In genomic region chr6:53643481-53643965, GRCh38 we compare ENCODE assay signal across 17 cellular contexts. TPM values are rescaled to one million over a fixed set of nuclear protein-coding genes. Genes with fewer than 3 reads are reported as not detected.
"Had no signal": no experiment of that assay in that cellular context is flagged by ENCODE, and none has a peak within 500 bp of the region (broad histone marks: within the 10 kb centered on the region; RNA-seq: fewer than 3 reads in every experiment).

No MANE protein-coding gene starts in this region.

- H3K4me3 Mint-ChIP-seq: activated CD8-positive, alpha-beta T cell treated with anti-CD3 and anti-CD28 coated beads, Interleukin-2, amount 10 ng/mL, durations not matched to agents 7 days and 5 days; activated naive CD8-positive, alpha-beta T cell; activated T-cell treated with anti-CD3 and anti-CD28 coated beads, Interleukin-2, amount 50 U/mL, for 72 hours; brain; central memory CD8-positive, alpha-beta T cell; effector memory CD8-positive, alpha-beta T cell; immature natural killer cell; neural crest cell; stimulated activated naive CD8-positive, alpha-beta T cell treated with anti-CD3 and anti-CD28 coated beads, Interleukin-15, amount 100 ng/mL, for 72 hours; T-helper 17 cell had no signal

- ATAC-seq: activated CD8-positive, alpha-beta T cell treated with anti-CD3 and anti-CD28 coated beads, Interleukin-2, amount 10 ng/mL, durations not matched to agents 7 days and 5 days; activated T-cell treated with anti-CD3 and anti-CD28 coated beads, Interleukin-2, amount 50 U/mL, for 72 hours; effector memory CD8-positive, alpha-beta T cell; stimulated activated naive CD8-positive, alpha-beta T cell treated with anti-CD3 and anti-CD28 coated beads, Interleukin-15, amount 100 ng/mL, for 72 hours; T-helper 17 cell had no signal

- H3K4me1 Mint-ChIP-seq: neural crest cell had no signal

- H3K27me3 Mint-ChIP-seq: activated naive CD8-positive, alpha-beta T cell; brain; central memory CD8-positive, alpha-beta T cell; effector memory CD8-positive, alpha-beta T cell; stimulated activated naive CD8-positive, alpha-beta T cell treated with anti-CD3 and anti-CD28 coated beads, Interleukin-15, amount 100 ng/mL, for 72 hours; T-helper 17 cell had no signal

- H3K27me3 ChIP-seq: ovary had no signal

- H3K9me3 ChIP-seq: ovary had no signal

- H3K9me3 Mint-ChIP-seq: activated T-cell treated with anti-CD3 and anti-CD28 coated beads, Interleukin-2, amount 50 U/mL, for 72 hours; brain; central memory CD8-positive, alpha-beta T cell; effector memory CD8-positive, alpha-beta T cell; immature natural killer cell; neural crest cell; stimulated activated naive CD8-positive, alpha-beta T cell treated with anti-CD3 and anti-CD28 coated beads, Interleukin-15, amount 100 ng/mL, for 72 hours had no signal

- H3K36me3 ChIP-seq: ovary had no signal

- H3K27ac Mint-ChIP-seq: activated CD8-positive, alpha-beta T cell treated with anti-CD3 and anti-CD28 coated beads, Interleukin-2, amount 10 ng/mL, durations not matched to agents 7 days and 5 days; activated naive CD8-positive, alpha-beta T cell; activated T-cell treated with anti-CD3 and anti-CD28 coated beads, Interleukin-2, amount 50 U/mL, for 72 hours; effector memory CD8-positive, alpha-beta T cell; stimulated activated naive CD8-positive, alpha-beta T cell treated with anti-CD3 and anti-CD28 coated beads, Interleukin-15, amount 100 ng/mL, for 72 hours; T-helper 17 cell had no signal

- H3K36me3 Mint-ChIP-seq: brain had no signal

- DNase-seq: activated CD4-positive, alpha-beta T cell treated with anti-CD3 and anti-CD28 coated beads for 4 hours; activated CD8-positive, alpha-beta memory T cell treated with anti-CD3 and anti-CD28 coated beads, Interleukin-2, amount 50 U/mL, for 4 hours; activated CD8-positive, alpha-beta T cell treated with anti-CD3 and anti-CD28 coated beads, Interleukin-2, amount 10 ng/mL, durations not matched to agents 7 days and 5 days; activated gamma-delta T cell; activated T-cell treated with anti-CD3 and anti-CD28 coated beads, Interleukin-2, amount 50 U/mL, for 72 hours; amniotic stem cell; effector memory CD8-positive, alpha-beta T cell; foreskin melanocyte; immature natural killer cell; ovary; retina; stimulated activated naive CD8-positive, alpha-beta T cell treated with anti-CD3 and anti-CD28 coated beads, Interleukin-15, amount 100 ng/mL, for 72 hours; T-helper 17 cell had no signal

- H3K4me3 ChIP-seq: ovary had no signal

- H3K27ac ChIP-seq: ovary had no signal

RNA-seq across cellular contexts. Expression of gene KLHL31, which starts 22.0 kb away (rescaled TPM):
- polyA plus RNA-seq: immature natural killer cell had no signal
